Comparison of ENCODE assay signal across 8 cellular contexts in genomic region chr7:134316539-134317344, GRCh38. TPM values are rescaled to one million over a fixed set of nuclear protein-coding genes. Genes with fewer than 3 reads are reported as not detected.
A peak's percentile ranks its signal among the peaks of the same experiment; 100 is the strongest.
DNase-seq lines count a peak whose midpoint lies in the region; ATAC-seq and TF ChIP-seq lines count a peak whose summit lies in the region.

Gene SLC35B4, minus strand, starts transcription at chr7:134316930. Its CDS starts 179 bp downstream, at chr7:134316751.

- H3K36me3 Mint-ChIP-seq in endothelial cell (ENCODE audit: low read depth, unreplicated experiment) = no peaks in the 10 kb centered on the region
- H3K36me3 Mint-ChIP-seq in mesothelial cell of epicardium = no peaks in the 10 kb centered on the region

- H3K4me2 ChIP-seq in OCI-LY1 (ENCODE audit: low read length) = peak within 1 kb of the TSS; percentile 95

- H3K4me1 Mint-ChIP-seq in endothelial cell (ENCODE audit: unreplicated experiment) = peaks cover 12% of the 10 kb centered on the region
- peaks cover 17% of the 10 kb centered on the region for H3K4me1 Mint-ChIP-seq in mesothelial cell of epicardium

- H3K9me3 ChIP-seq in HUES64 (ENCODE audit: insufficient read depth, low read depth, low read length) = no peaks in the 10 kb centered on the region
- H3K9me3 ChIP-seq in OCI-LY1 (ENCODE audit: low read length) = no peaks in the 10 kb centered on the region

- H3F3A ChIP-seq in OCI-LY1 (ENCODE audit: insufficient read depth, low read length) = no peaks in the 10 kb centered on the region

- H3K27me3 ChIP-seq in HUES64 (ENCODE audit: insufficient read depth, low read length) = no peaks in the 10 kb centered on the region
- no peaks in the 10 kb centered on the region for H3K27me3 ChIP-seq in OCI-LY1 (ENCODE audit: insufficient read depth, low read length)

- H3K27ac Mint-ChIP-seq in endothelial cell (ENCODE audit: unreplicated experiment) (peak within 1 kb of the TSS; percentile 25), mesothelial cell of epicardium (peak within 1 kb of the TSS; percentile 76)

- H3K27me3 Mint-ChIP-seq in endothelial cell (ENCODE audit: unreplicated experiment) (no peaks in the 10 kb centered on the region), mesothelial cell of epicardium (ENCODE audit: low read depth) (no peaks in the 10 kb centered on the region)

- H3K4me3 Mint-ChIP-seq in endothelial cell (ENCODE audit: unreplicated experiment) = peak within 1 kb of the TSS; percentile 93
- H3K4me3 Mint-ChIP-seq in mesothelial cell of epicardium = peak within 1 kb of the TSS; percentile 90

- WGBS in HUES64 = under 1% methylated on average over 69 of the region's 69 CpGs

- H3K36me3 ChIP-seq in HUES64 (ENCODE audit: insufficient read depth, low read length) (no peaks in the 10 kb centered on the region), OCI-LY1 (ENCODE audit: insufficient read depth, low read length) (peaks cover 11% of the 10 kb centered on the region)

- peak; percentile 99 for ATAC-seq in GM21447 (IDR thresholded peaks at IDR 0.05; ENCODE audit: unreplicated experiment)

- H3K79me2 ChIP-seq in OCI-LY1 (ENCODE audit: insufficient read depth, low read length) = peaks cover 30% of the 10 kb centered on the region

- no peaks in the 10 kb centered on the region for H3K9me2 ChIP-seq in OCI-LY1 (ENCODE audit: low read depth, low read length)

- H3K4me3 ChIP-seq in HUES64 (ENCODE audit: low read length) (peak within 1 kb of the TSS; percentile 76), OCI-LY1 (ENCODE audit: low read depth, low read length, poor library complexity, severe bottlenecking) (peak within 1 kb of the TSS; percentile 85)

- peak within 1 kb of the TSS; percentile 57; the same call in 1 of the 2 replicates for H3K27ac ChIP-seq in HUES64 (ENCODE audit: low read depth, low read length)
- H3K27ac ChIP-seq in OCI-LY1 (ENCODE audit: low read depth, low read length, poor library complexity, severe bottlenecking) = peak within 1 kb of the TSS; percentile 62

- no peaks in the 10 kb centered on the region for H4K20me1 ChIP-seq in OCI-LY1 (ENCODE audit: insufficient read depth, low read length)

- H3K9ac ChIP-seq in HUES64 (ENCODE audit: low read depth, low read length) (peak within 1 kb of the TSS; percentile 76), OCI-LY1 (ENCODE audit: low read length) (peak within 1 kb of the TSS; percentile 90)

- peak within 1 kb of the TSS; percentile 66 for H2AFZ ChIP-seq in OCI-LY1 (ENCODE audit: low read length)

- peaks cover 5% of the 10 kb centered on the region; the same call in 1 of the 2 replicates for H3K4me1 ChIP-seq in HUES64 (ENCODE audit: insufficient read depth, low read length)
- H3K4me1 ChIP-seq in OCI-LY1 (ENCODE audit: insufficient read depth, low read length, severe bottlenecking) = peaks cover 22% of the 10 kb centered on the region

- DNase-seq in DMS 273 (lab: John Stamatoyannopoulos, UW; ENCODE audit: unreplicated experiment) = peak; percentile 100
- DNase-seq in activated CD8-positive, alpha-beta memory T cell treated with anti-CD3 and anti-CD28 coated beads, Interleukin-2, amount 50 U/mL, for 4 hours = peak; percentile 94
- peak; percentile 93 for DNase-seq in endothelial cell (ENCODE audit: low spot score)
- peak; percentile 87 to 94 for DNase-seq in mesothelial cell of epicardium (ENCODE audit: low spot score in 2 of 2, unreplicated experiment in 2 of 2)
- DNase-seq in stimulated activated CD8-positive, alpha-beta memory T cell treated with anti-CD3 and anti-CD28 coated beads, Interleukin-15, amount 100 ng/mL, for 48 hours (ENCODE audit: low read depth in 2 of 2) = peak; percentile 92 to 94

- TF ChIP-seq CTCF in OCI-LY1 (IDR thresholded peaks at IDR 0.05; ENCODE audit: low read length) (peak; percentile 22; the same call in 1 of the 2 replicates), endothelial cell (IDR thresholded peaks at IDR 0.05; ENCODE audit: unreplicated experiment) (peak; percentile 16), mesothelial cell of epicardium (IDR thresholded peaks at IDR 0.05; ENCODE audit: unreplicated experiment) (no peak)

- H3K9me3 Mint-ChIP-seq in endothelial cell (ENCODE audit: unreplicated experiment) (no peaks in the 10 kb centered on the region), mesothelial cell of epicardium (no peaks in the 10 kb centered on the region)

RNA-seq across cellular contexts. Expression of gene SLC35B4, which starts in this region (rescaled TPM):
- 20.8 TPM for polyA plus RNA-seq in HUES64 (2013, experiment 1 of 2)
- 21.7 TPM for polyA plus RNA-seq in HUES64 (2013, experiment 2 of 2)
- total RNA-seq in endothelial cell (ENCODE audit: unreplicated experiment) (34.0 TPM), mesothelial cell of epicardium (24.5 to 25.8 TPM (median 25.4 TPM) in 3 replicates)

Comparison
In these comparisons a context has a peak if more than half of its experiments do, and no peak if none do; other contexts are left out.
1. Peak in every context shown above with its lines: DNase-seq, ATAC-seq, H3K4me3 ChIP-seq and H3K27ac ChIP-seq.